13 cellular contexts compared by ENCODE assay signal in genomic region chr10:1045415-1045814, GRCh38. TPM values are rescaled to one million over a fixed set of nuclear protein-coding genes. Genes with fewer than 3 reads are reported as not detected.
DNase-seq lines count a peak whose midpoint lies in the region; ATAC-seq, FAIRE-seq and TF ChIP-seq lines count a peak whose summit lies in the region.
"Had no signal": no experiment of that assay in that cellular context is flagged by ENCODE, and none has a peak within 500 bp of the region (broad histone marks: within the 10 kb centered on the region; RNA-seq: fewer than 3 reads in every experiment).

No MANE protein-coding gene starts in this region.

- BruUV-seq in GM12878 (replicated peaks; lab: Mats Ljungman, UMichigan): no TSS peak

- CTCF ChIA-PET in CD4-positive, alpha-beta memory T cell (lab: Charles Lee; ENCODE audit: partially characterized antibody): interaction anchor here (1.1 kb wide), 1 partner anchor 10 kb away, joined by 3 read pairs; the partner anchor contains the start of gene WDR37
- CTCF ChIA-PET in GM12878 (lab: Yijun Ruan, JAX): interaction anchor here (1.0 to 1.3 kb wide), 3 partner anchors 53 to 116 kb away, joined by 3 read pairs; no protein-coding TSS in a partner anchor

- RAD21 ChIA-PET in GM12878 (lab: Charles Lee; ENCODE audit: unreplicated experiment): interaction anchor here (0.6 to 1.9 kb wide), 4 partner anchors 10 to 109 kb away, joined by 3 to 6 read pairs (median 3); partner anchors contain the start of gene WDR37

- peaks cover 61% of the 10 kb centered on the region for H3K79me2 ChIP-seq in GM12878 (ENCODE audit: control insufficient read depth, insufficient read depth, low read length)
- peaks cover 70% of the 10 kb centered on the region for H3K79me2 ChIP-seq in neural cell (replicated peaks; ENCODE audit: insufficient read depth, low read length)

- no peak overlapping the region for H3K4me3 ChIP-seq in CD4-positive, alpha-beta memory T cell (ENCODE audit: low read length in 2 of 2)
- peak overlapping the region; percentile 24; the same call in 1 of the 2 replicates for H3K4me3 ChIP-seq in HUES64 (ENCODE audit: low read length)
- H3K4me3 ChIP-seq in GM12878: peak overlapping the region; percentile 69
- peak overlapping the region; percentile 60 for H3K4me3 ChIP-seq in neural cell (ENCODE audit: low read length)
- H3K4me3 ChIP-seq: colonic mucosa, ovary had no signal

- no peaks in the 10 kb centered on the region for H3K27me3 ChIP-seq in CD4-positive, alpha-beta memory T cell (ENCODE audit: insufficient read depth, low read length)
- H3K27me3 ChIP-seq in HUES64 (ENCODE audit: insufficient read depth, low read length) (no peaks in the 10 kb centered on the region), GM12878 (replicated peaks in 1 of 2; ENCODE audit: control insufficient read depth in 2 of 2, insufficient read depth in 2 of 2, low read length in 1 of 2) (no peaks in the 10 kb centered on the region), neural cell (ENCODE audit: insufficient read depth, low read depth, low read length) (no peaks in the 10 kb centered on the region)
- H3K27me3 ChIP-seq: colonic mucosa, ovary had no signal

- POLR2A ChIA-PET in CD4-positive, alpha-beta memory T cell (lab: Charles Lee; ENCODE audit: partially characterized antibody): interaction anchor here (1.7 to 3.5 kb wide), 2 partner anchors 10 kb away, joined by 7 to 22 read pairs; partner anchors contain the start of gene WDR37
- POLR2A ChIA-PET in GM12878 (lab: Charles Lee): interaction anchor here (0.6 to 3.6 kb wide), 4 partner anchors 7 to 64 kb away, joined by 4 to 15 read pairs (median 10); partner anchors contain the start of gene WDR37

- peaks cover 58% of the 10 kb centered on the region for H3K4me1 ChIP-seq in CD4-positive, alpha-beta memory T cell (ENCODE audit: insufficient read depth, low read length)
- peaks cover 3% of the 10 kb centered on the region; the same call in 1 of the 2 replicates for H3K4me1 ChIP-seq in HUES64 (ENCODE audit: insufficient read depth, low read length)
- H3K4me1 ChIP-seq in GM12878 (ENCODE audit: control insufficient read depth, insufficient read depth, low read length): peaks cover 5% of the 10 kb centered on the region
- H3K4me1 ChIP-seq: colonic mucosa had no signal

- H3K36me3 ChIP-seq in CD4-positive, alpha-beta memory T cell (ENCODE audit: insufficient read depth, low read length): peaks cover 10% of the 10 kb centered on the region
- peaks cover 59% of the 10 kb centered on the region for H3K36me3 ChIP-seq in HUES64 (ENCODE audit: insufficient read depth, low read length)
- peaks cover 0 to 12% of the 10 kb centered on the region in 2 experiments; a peak in 3 of 4 replicates for H3K36me3 ChIP-seq in GM12878 (ENCODE audit: control insufficient read depth in 2 of 2, insufficient read depth in 2 of 2, low read length in 1 of 2)
- peaks cover 6% of the 10 kb centered on the region for H3K36me3 ChIP-seq in neural cell (ENCODE audit: insufficient read depth, low read length)
- H3K36me3 ChIP-seq: ovary had no signal

- no peak for TF ChIP-seq EP300 in GM12878 (IDR thresholded peaks at IDR 0.05; ENCODE audit: borderline replicate concordance in 1 of 2, control insufficient read depth in 1 of 2, low read depth in 2 of 2, low read length in 2 of 2)
- TF ChIP-seq EP300 in neural cell (conservative IDR thresholded peaks at IDR 0.05; ENCODE audit: poor library complexity, severe bottlenecking): no peak

- no peak for DNase-seq in CD4-positive, alpha-beta memory T cell
- DNase-seq in GM12878 (ENCODE audit: low read depth, low spot score): no peak
- no peak for DNase-seq in HFFc6
- no peak for DNase-seq in ecto neural progenitor cell (ENCODE audit: low spot score)
- no peak for DNase-seq in NCI-H1417 treated with DMSO at 0.1 percent for 48 hours (lab: John Stamatoyannopoulos, UW)
- DNase-seq: colonic mucosa, DMS79 treated with DMSO at 0.1 percent for 48 hours, H7, NCI-H146, ovary had no signal

- H3K27me3 Mint-ChIP-seq in CD4-positive, alpha-beta memory T cell: no peaks in the 10 kb centered on the region
- peaks cover 2% of the 10 kb centered on the region for H3K27me3 Mint-ChIP-seq in HFFc6 (ENCODE audit: insufficient read depth)

- TF ChIP-seq CTCF in GM12878 (IDR thresholded peaks at IDR 0.05 in 2 of 3, conservative IDR thresholded peaks at IDR 0.05 in 1 of 3; ENCODE audit: control insufficient read depth in 2 of 3, extremely low read depth in 1 of 3, insufficient read depth in 1 of 3, low read depth in 3 of 3, low read length in 3 of 3): no peak
- TF ChIP-seq CTCF in neural cell (IDR thresholded peaks at IDR 0.05; ENCODE audit: poor library complexity, severe bottlenecking): no peak
- TF ChIP-seq CTCF in HFFc6 (IDR thresholded peaks at IDR 0.05): no peak

- H3K4me2 ChIP-seq in GM12878 (ENCODE audit: control insufficient read depth, insufficient read depth) (peak overlapping the region; percentile 95), neural cell (ENCODE audit: low read length) (no peak overlapping the region)

- H4K20me1 ChIP-seq in GM12878 (ENCODE audit: control insufficient read depth, insufficient read depth) (peaks cover 3% of the 10 kb centered on the region; the same call in 1 of the 2 replicates), neural cell (ENCODE audit: insufficient read depth) (peaks cover 20% of the 10 kb centered on the region)

- intact Hi-C loops in CD4-positive, alpha-beta memory T cell (cut with micrococcal nuclease): loop anchor here (10.0 kb wide), 1 partner anchor 1999 kb away; no protein-coding TSS in a partner anchor
- intact Hi-C loops in GM12878 (cut with micrococcal nuclease; ENCODE audit: unreplicated experiment): no loop called here

- peaks cover 0 to 7% (median 0%) of the 10 kb centered on the region in 8 donors for H3K9me3 Mint-ChIP-seq in CD4-positive, alpha-beta memory T cell
- no peaks in the 10 kb centered on the region for H3K9me3 Mint-ChIP-seq in HFFc6

- H3K4me1 Mint-ChIP-seq in CD4-positive, alpha-beta memory T cell: peaks cover 35 to 68% (median 45%) of the 10 kb centered on the region in 4 donors
- H3K4me1 Mint-ChIP-seq in HFFc6 (ENCODE audit: low read depth): peaks cover 22% of the 10 kb centered on the region

- no peak for TF ChIP-seq POLR2A in GM12878 (IDR thresholded peaks at IDR 0.05; ENCODE audit: low read depth, low read length)

- no peaks in the 10 kb centered on the region for H3K9me3 ChIP-seq in CD4-positive, alpha-beta memory T cell (ENCODE audit: control insufficient read depth in 1 of 2, low read length in 2 of 2)
- H3K9me3 ChIP-seq in HUES64 (ENCODE audit: insufficient read depth, low read depth, low read length) (no peaks in the 10 kb centered on the region), GM12878 (replicated peaks; ENCODE audit: control insufficient read depth, insufficient read depth, low read length) (no peaks in the 10 kb centered on the region), neural cell (ENCODE audit: low read length) (no peaks in the 10 kb centered on the region)
- H3K9me3 ChIP-seq: colonic mucosa, ovary had no signal

- H3K4me3 Mint-ChIP-seq in CD4-positive, alpha-beta memory T cell: peak overlapping the region in 7 of 8 donors; percentile 25 to 88 (median 61)
- no peak overlapping the region; the same call in 1 of the 2 replicates for H3K4me3 Mint-ChIP-seq in HFFc6

- SMC1A ChIA-PET in GM12878 (lab: Charles Lee; ENCODE audit: uncharacterized antibody, unreplicated experiment): interaction anchor here (0.6 to 1.5 kb wide), 4 partner anchors 11 to 115 kb away, joined by 3 to 8 read pairs (median 5); partner anchors contain the start of gene WDR37

- no peak for ATAC-seq in GM12878
- ATAC-seq in GM21528 (IDR thresholded peaks at IDR 0.05; ENCODE audit: low FRiP score, unreplicated experiment): no peak

- no peaks in the 10 kb centered on the region for H3K9me2 ChIP-seq in neural cell (ENCODE audit: insufficient read depth, low read length)

- peak overlapping the region; percentile 56 for H3K27ac ChIP-seq in CD4-positive, alpha-beta memory T cell (ENCODE audit: low read depth, low read length)
- H3K27ac ChIP-seq in HUES64 (ENCODE audit: low read depth, low read length) (no peak overlapping the region), GM12878 (ENCODE audit: control insufficient read depth, insufficient read depth) (peak overlapping the region; percentile 11; the same call in 1 of the 2 replicates), neural cell (ENCODE audit: low read length) (no peak overlapping the region)
- H3K27ac ChIP-seq: ovary had no signal

- in situ Hi-C loops in GM12878 (cut with MboI): no loop called here

- H3K36me3 Mint-ChIP-seq in CD4-positive, alpha-beta memory T cell: peaks cover 11 to 45% of the 10 kb centered on the region in 2 donors
- H3K36me3 Mint-ChIP-seq in HFFc6 (ENCODE audit: low read depth): peaks cover 17% of the 10 kb centered on the region

- H2AFZ ChIP-seq in GM12878 (ENCODE audit: control insufficient read depth, low read depth, low read length): no peak overlapping the region
- no peak overlapping the region for H2AFZ ChIP-seq in neural cell (ENCODE audit: low read depth, low read length)

- H3F3A ChIP-seq in neural cell (ENCODE audit: insufficient read depth, low read length, poor library complexity, severe bottlenecking): peaks cover 8% of the 10 kb centered on the region

- no peak for FAIRE-seq in GM12878 (lab: Jason Lieb, UNC)

- 86% methylated on average over 6 of the region's 6 CpGs for WGBS in HUES64
- 77% methylated on average over 6 of the region's 6 CpGs for WGBS in GM12878 (ENCODE audit: insufficient coverage, insufficient replicate concordance, low lambda C conversion rate, missing lambda C conversion rate)

- TF ChIP-seq RAD21 in GM12878 (IDR thresholded peaks at IDR 0.05; ENCODE audit: insufficient read depth, low read depth, low read length) (no peak), neural cell (conservative IDR thresholded peaks at IDR 0.05) (no peak)

- H3K9ac ChIP-seq in HUES64 (ENCODE audit: low read depth, low read length) (no peak overlapping the region), GM12878 (ENCODE audit: control insufficient read depth, insufficient read depth, low read length) (no peak overlapping the region), neural cell (ENCODE audit: low read length) (no peak overlapping the region)

- peak overlapping the region; percentile 70 to 97 (median 93) for H3K27ac Mint-ChIP-seq in CD4-positive, alpha-beta memory T cell
- H3K27ac Mint-ChIP-seq in HFFc6: no peak overlapping the region

RNA-seq across cellular contexts. Expression of gene IDI1, which starts 3.5 kb away (rescaled TPM):
- total RNA-seq in CD4-positive, alpha-beta memory T cell: 10 to 100 TPM; 30.3 to 32.4 TPM
- polyA plus RNA-seq in CD4-positive, alpha-beta memory T cell: 10 to 100 TPM; 45.1 to 45.4 TPM
- polyA plus RNA-seq in HUES64 (2013, experiment 1 of 2): 122 TPM
- 142 TPM for polyA plus RNA-seq in HUES64 (2013, experiment 2 of 2)
- total RNA-seq in GM12878 (2013; cell fraction: nucleolus; rRNA removed): 154 and 155 TPM in 2 replicates
- total RNA-seq in GM12878 (2014; rRNA removed): 112 and 150 TPM in 2 replicates
- total RNA-seq in GM12878 (2014; rRNA removed; fragmentation: Illumina TruSeq; extraction: Trizol): 152 and 163 TPM in 2 replicates
- total RNA-seq in GM12878 (2021): 85.5 and 88.4 TPM in 2 replicates
- polyA plus RNA-seq in GM12878 (2011; ENCODE audit: low read depth): 57.8 TPM
- 216 and 332 TPM in 2 replicates for polyA plus RNA-seq in GM12878 (2011; rRNA removed)
- 66.6 and 66.7 TPM in 2 replicates for polyA plus RNA-seq in GM12878 (2011; cell fraction: cytosol; rRNA removed)
- 108 and 119 TPM in 2 replicates for polyA plus RNA-seq in GM12878 (2011; cell fraction: nucleus; rRNA removed)
- 79.7 and 106 TPM in 2 replicates for polyA plus RNA-seq in GM12878 (2012)
- 156 and 224 TPM in 2 replicates for polyA plus RNA-seq in GM12878 (2014; fragmentation: Illumina TruSeq; extraction: Trizol)
- 100 to 1,000 TPM; 156 to 223 TPM for polyA plus RNA-seq in GM12878 (2014; fragmentation: Nextera tagmentation; extraction: Ambion mirVana)
- 129 and 158 TPM in 2 replicates for polyA plus RNA-seq in GM12878 (2014; rRNA removed)
- polyA plus RNA-seq in GM12878 (2016; fragmentation: Nextera tagmentation; extraction: Ambion mirVana): 100 to 1,000 TPM; 202 to 206 TPM
- polyA minus RNA-seq in GM12878 (2011; rRNA and poly(A)+ RNA removed): 82.4 and 96.9 TPM in 2 replicates
- polyA minus RNA-seq in GM12878 (2011; cell fraction: cytosol; rRNA and poly(A)+ RNA removed): 27.1 and 29.8 TPM in 2 replicates
- 39.7 and 57.8 TPM in 2 replicates for polyA minus RNA-seq in GM12878 (2011; cell fraction: nucleus; rRNA and poly(A)+ RNA removed)
- 276 and 307 TPM in 2 replicates for polyA plus RNA-seq in neural cell
- polyA minus RNA-seq in neural cell: 208 and 209 TPM in 2 replicates
- 10 to 100 TPM; 17.5 to 22.8 (median 20.2) TPM for total RNA-seq in HFFc6 (2021; fragmentation: NEBNext Ultra II Directional; extraction: Animal tissue kit (Norgen Biotek cat#: 25700))

RNA-seq across cellular contexts. Expression of gene WDR37, which starts 10.8 kb away (rescaled TPM):
- total RNA-seq in CD4-positive, alpha-beta memory T cell: 10 to 100 TPM; 41.7 to 42.5 TPM
- 10 to 100 TPM; 14.2 to 18.0 TPM for polyA plus RNA-seq in CD4-positive, alpha-beta memory T cell
- 6.6 TPM for polyA plus RNA-seq in HUES64 (2013, experiment 1 of 2)
- polyA plus RNA-seq in HUES64 (2013, experiment 2 of 2): 7.2 TPM
- total RNA-seq in GM12878 (2013; cell fraction: nucleolus; rRNA removed): 35.7 and 36.6 TPM in 2 replicates
- 8.0 and 8.5 TPM in 2 replicates for total RNA-seq in GM12878 (2014; rRNA removed)
- total RNA-seq in GM12878 (2014; rRNA removed; fragmentation: Illumina TruSeq; extraction: Trizol): 6.1 and 6.3 TPM in 2 replicates
- total RNA-seq in GM12878 (2021): 9.0 and 11.1 TPM in 2 replicates
- 5.1 TPM for polyA plus RNA-seq in GM12878 (2011; ENCODE audit: low read depth)
- 9.7 and 10.5 TPM in 2 replicates for polyA plus RNA-seq in GM12878 (2011; rRNA removed)
- 10.4 and 10.9 TPM in 2 replicates for polyA plus RNA-seq in GM12878 (2011; cell fraction: cytosol; rRNA removed)
- polyA plus RNA-seq in GM12878 (2011; cell fraction: nucleus; rRNA removed): 31.1 and 31.4 TPM in 2 replicates
- polyA plus RNA-seq in GM12878 (2012): 6.1 and 8.4 TPM in 2 replicates
- 6.4 and 6.6 TPM in 2 replicates for polyA plus RNA-seq in GM12878 (2014; fragmentation: Illumina TruSeq; extraction: Trizol)
- 1 to 10 TPM; 1.9 to 2.5 TPM for polyA plus RNA-seq in GM12878 (2014; fragmentation: Nextera tagmentation; extraction: Ambion mirVana)
- polyA plus RNA-seq in GM12878 (2014; rRNA removed): 8.4 and 8.8 TPM in 2 replicates
- polyA plus RNA-seq in GM12878 (2016; fragmentation: Nextera tagmentation; extraction: Ambion mirVana): 1 to 10 TPM; 6.5 to 7.7 TPM
- polyA minus RNA-seq in GM12878 (2011; rRNA and poly(A)+ RNA removed): 25.3 and 25.7 TPM in 2 replicates
- 4.1 and 12.3 TPM in 2 replicates for polyA minus RNA-seq in GM12878 (2011; cell fraction: cytosol; rRNA and poly(A)+ RNA removed)
- polyA minus RNA-seq in GM12878 (2011; cell fraction: nucleus; rRNA and poly(A)+ RNA removed): 12.3 and 15.5 TPM in 2 replicates
- polyA plus RNA-seq in neural cell: 31.2 and 32.3 TPM in 2 replicates
- polyA minus RNA-seq in neural cell: 66.2 and 66.4 TPM in 2 replicates
- total RNA-seq in HFFc6 (2021; fragmentation: NEBNext Ultra II Directional; extraction: Animal tissue kit (Norgen Biotek cat#: 25700)): 10 to 100 TPM; 17.0 to 22.8 (median 18.8) TPM

RNA-seq across cellular contexts. Expression of gene IDI2, which starts 19.8 kb away (rescaled TPM):
- not detected for total RNA-seq in CD4-positive, alpha-beta memory T cell
- polyA plus RNA-seq in CD4-positive, alpha-beta memory T cell: not detected
- polyA plus RNA-seq in HUES64 (2013, experiment 1 of 2): not detected
- polyA plus RNA-seq in HUES64 (2013, experiment 2 of 2): not detected
- total RNA-seq in GM12878 (2013; cell fraction: nucleolus; rRNA removed): not detected in 2 replicates
- total RNA-seq in GM12878 (2014; rRNA removed): not detected in 2 replicates
- total RNA-seq in GM12878 (2014; rRNA removed; fragmentation: Illumina TruSeq; extraction: Trizol): not detected in 2 replicates
- not detected in 2 replicates for total RNA-seq in GM12878 (2021)
- not detected for polyA plus RNA-seq in GM12878 (2011; ENCODE audit: low read depth)
- not detected in 2 replicates for polyA plus RNA-seq in GM12878 (2011; rRNA removed)
- polyA plus RNA-seq in GM12878 (2011; cell fraction: cytosol; rRNA removed): not detected in 2 replicates
- polyA plus RNA-seq in GM12878 (2011; cell fraction: nucleus; rRNA removed): not detected in 2 replicates
- polyA plus RNA-seq in GM12878 (2012): not detected in 2 replicates
- 0.06 TPM in 1 of 2 replicates, not detected in the other for polyA plus RNA-seq in GM12878 (2014; fragmentation: Illumina TruSeq; extraction: Trizol)
- polyA plus RNA-seq in GM12878 (2014; fragmentation: Nextera tagmentation; extraction: Ambion mirVana): not detected
- polyA plus RNA-seq in GM12878 (2014; rRNA removed): not detected in 2 replicates
- polyA plus RNA-seq in GM12878 (2016; fragmentation: Nextera tagmentation; extraction: Ambion mirVana): not detected
- not detected in 2 replicates for polyA minus RNA-seq in GM12878 (2011; rRNA and poly(A)+ RNA removed)
- not detected in 2 replicates for polyA minus RNA-seq in GM12878 (2011; cell fraction: cytosol; rRNA and poly(A)+ RNA removed)
- not detected in 2 replicates for polyA minus RNA-seq in GM12878 (2011; cell fraction: nucleus; rRNA and poly(A)+ RNA removed)
- 0.24 TPM in 1 of 2 replicates, not detected in the other for polyA plus RNA-seq in neural cell
- not detected in 2 replicates for polyA minus RNA-seq in neural cell
- not detected for total RNA-seq in HFFc6 (2021; fragmentation: NEBNext Ultra II Directional; extraction: Animal tissue kit (Norgen Biotek cat#: 25700))
- total RNA-seq: colonic mucosa, H7, ovary had no signal
- polyA plus RNA-seq: ovary had no signal

RNA-seq across cellular contexts. Expression of gene GTPBP4, which starts 57.2 kb away (rescaled TPM):
- 10 to 100 TPM; 46.0 to 47.0 TPM for total RNA-seq in CD4-positive, alpha-beta memory T cell
- 10 to 100 TPM; 22.7 to 25.3 TPM for polyA plus RNA-seq in CD4-positive, alpha-beta memory T cell
- 62.7 TPM for polyA plus RNA-seq in HUES64 (2013, experiment 1 of 2)
- polyA plus RNA-seq in HUES64 (2013, experiment 2 of 2): 66.9 TPM
- 89.9 and 93.0 TPM in 2 replicates for total RNA-seq in GM12878 (2013; cell fraction: nucleolus; rRNA removed)
- 58.5 and 64.6 TPM in 2 replicates for total RNA-seq in GM12878 (2014; rRNA removed)
- total RNA-seq in GM12878 (2014; rRNA removed; fragmentation: Illumina TruSeq; extraction: Trizol): 88.7 and 89.6 TPM in 2 replicates
- total RNA-seq in GM12878 (2021): 82.2 and 93.9 TPM in 2 replicates
- 24.6 TPM for polyA plus RNA-seq in GM12878 (2011; ENCODE audit: low read depth)
- 62.0 and 68.8 TPM in 2 replicates for polyA plus RNA-seq in GM12878 (2011; rRNA removed)
- 23.3 and 23.5 TPM in 2 replicates for polyA plus RNA-seq in GM12878 (2011; cell fraction: cytosol; rRNA removed)
- 45.3 and 63.4 TPM in 2 replicates for polyA plus RNA-seq in GM12878 (2011; cell fraction: nucleus; rRNA removed)
- 37.8 and 48.2 TPM in 2 replicates for polyA plus RNA-seq in GM12878 (2012)
- polyA plus RNA-seq in GM12878 (2014; fragmentation: Illumina TruSeq; extraction: Trizol): 74.9 and 99.3 TPM in 2 replicates
- polyA plus RNA-seq in GM12878 (2014; fragmentation: Nextera tagmentation; extraction: Ambion mirVana): 10 to 100 TPM; 60.3 to 68.0 TPM
- 61.7 and 66.3 TPM in 2 replicates for polyA plus RNA-seq in GM12878 (2014; rRNA removed)
- 100 to 1,000 TPM; 115 to 118 TPM for polyA plus RNA-seq in GM12878 (2016; fragmentation: Nextera tagmentation; extraction: Ambion mirVana)
- polyA minus RNA-seq in GM12878 (2011; rRNA and poly(A)+ RNA removed): 34.4 and 44.0 TPM in 2 replicates
- polyA minus RNA-seq in GM12878 (2011; cell fraction: cytosol; rRNA and poly(A)+ RNA removed): 9.5 and 14.7 TPM in 2 replicates
- 28.4 and 54.9 TPM in 2 replicates for polyA minus RNA-seq in GM12878 (2011; cell fraction: nucleus; rRNA and poly(A)+ RNA removed)
- polyA plus RNA-seq in neural cell: 32.7 and 37.5 TPM in 2 replicates
- polyA minus RNA-seq in neural cell: 33.2 and 36.8 TPM in 2 replicates
- total RNA-seq in HFFc6 (2021; fragmentation: NEBNext Ultra II Directional; extraction: Animal tissue kit (Norgen Biotek cat#: 25700)): 10 to 100 TPM; 60.2 to 80.3 (median 68.3) TPM

Comparison
In these comparisons a context has a peak if more than half of its experiments do, and no peak if none do; other contexts are left out.
1. H3K27ac ChIP-seq: peak in CD4-positive, alpha-beta memory T cell (single experiment) and GM12878 (single experiment); none in HUES64 (single experiment) and neural cell (single experiment).
2. H3K4me3 ChIP-seq: peak in HUES64 (single experiment), GM12878 (single experiment) and neural cell (single experiment); none in CD4-positive, alpha-beta memory T cell (0 of 2).